ENCODE assay signal across 12 cellular contexts in the genomic region with DNA sequence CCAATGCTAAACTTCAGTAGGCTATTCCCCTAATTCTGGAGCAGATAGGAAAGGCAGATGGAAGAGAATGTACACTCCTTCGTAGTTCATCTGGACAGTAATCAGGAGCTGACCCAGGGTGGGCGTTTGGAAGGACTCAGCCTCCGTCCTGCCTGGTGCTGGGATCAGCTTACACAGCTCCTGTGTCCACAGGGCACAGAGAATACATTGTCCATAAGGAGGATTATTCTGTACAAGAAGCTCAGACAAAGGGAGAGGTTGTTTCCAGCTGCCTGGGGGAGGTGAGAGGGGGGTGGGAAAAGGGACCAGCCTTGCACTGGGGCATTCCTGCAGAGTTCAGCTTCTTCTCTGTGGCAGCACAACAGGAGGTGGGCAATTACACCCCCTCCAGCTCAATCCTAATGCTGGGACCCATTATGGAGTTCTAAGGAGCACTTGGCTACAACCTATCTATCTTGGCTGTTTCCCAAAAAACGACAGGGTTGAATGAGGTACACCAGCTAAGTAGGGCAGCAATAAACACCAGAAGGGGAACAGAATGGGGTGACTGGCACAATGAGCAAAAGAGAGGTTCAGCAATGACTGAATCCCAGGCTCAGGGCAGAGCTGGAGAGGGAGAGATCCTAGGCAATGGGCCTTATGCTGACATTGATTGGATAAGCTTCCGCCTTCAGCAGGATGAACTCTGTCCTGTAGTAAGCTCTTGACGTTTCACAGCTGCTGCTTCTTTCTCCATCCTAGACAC. TPM values are rescaled to one million over a fixed set of nuclear protein-coding genes. Genes with fewer than 3 reads are reported as not detected.
A peak's percentile ranks its signal among the peaks of the same experiment; 100 is the strongest.
DNase-seq lines count a peak whose midpoint lies in the region; ATAC-seq and TF ChIP-seq lines count a peak whose summit lies in the region.
"Had no signal": no experiment of that assay in that cellular context is flagged by ENCODE, and none has a peak within 500 bp of the region (broad histone marks: within the 10 kb centered on the region; RNA-seq: fewer than 3 reads in every experiment).

No MANE protein-coding gene starts in this region.

- ATAC-seq in HG03108 (IDR thresholded peaks at IDR 0.05; ENCODE audit: unreplicated experiment): no peak
- ATAC-seq in HG03460 (IDR thresholded peaks at IDR 0.05; ENCODE audit: unreplicated experiment): no peak

- DNase-seq in COLO829 (ENCODE audit: low spot score) (peak; percentile 88), middle frontal gyrus (ENCODE audit: extremely low spot score, low spot score) (peak; percentile 72), PC-9 (no peak)
- DNase-seq: activated CD4-positive, alpha-beta T cell treated with anti-CD3 and anti-CD28 coated beads for 48 hours; NCI-H1417 treated with DMSO at 0.1 percent for 48 hours; stimulated activated CD4-positive, alpha-beta T cell treated with anti-CD3 and anti-CD28 coated beads, Interleukin-4, amount 100 ng/mL, for 4 hours had no signal

- H3K9me3 ChIP-seq in PC-9 (ENCODE audit: insufficient read depth, low read depth): no peaks in the 10 kb centered on the region

- H3K27ac ChIP-seq in angular gyrus (ENCODE audit: low read depth, low read length) (peak overlapping the region; percentile 99), PC-9 (no peak overlapping the region)
- H3K27ac ChIP-seq: C4-2B, RWPE1 had no signal

- H3K4me1 ChIP-seq in PC-9 (replicated peaks; ENCODE audit: insufficient read depth): no peaks in the 10 kb centered on the region

- H3K79me2 ChIP-seq in PC-9 (ENCODE audit: low read depth): peaks cover 6% of the 10 kb centered on the region; the same call in 1 of the 2 replicates

- no TSS peak for BruUV-seq in PC-9 (replicated peaks; lab: Mats Ljungman, UMichigan)

- H3K4me2 ChIP-seq in PC-9: no peak overlapping the region

- H3F3A ChIP-seq in PC-9 (ENCODE audit: insufficient read depth, low read depth): peaks cover 29% of the 10 kb centered on the region; the same call in 1 of the 2 replicates

- peaks cover 35% of the 10 kb centered on the region for H3K36me3 ChIP-seq in PC-9 (ENCODE audit: low read depth)

- intact Hi-C loops in PC-9 (cut with micrococcal nuclease; ENCODE audit: unreplicated experiment): no loop called here

- no peaks in the 10 kb centered on the region for H3K27me3 ChIP-seq in PC-9 (ENCODE audit: insufficient read depth, low read depth)

- H2AFZ ChIP-seq in PC-9: no peak overlapping the region

- CTCF ChIA-PET in PC-9 (lab: Charles Lee): interaction anchor here (0.6 to 0.9 kb wide), 2 partner anchors 12 to 96 kb away, joined by 5 to 17 read pairs; partner anchors contain the start of gene C1orf210

- TF ChIP-seq CTCF in PC-9 (conservative IDR thresholded peaks at IDR 0.05): no peak

- no peaks in the 10 kb centered on the region for H3K9me2 ChIP-seq in PC-9 (ENCODE audit: insufficient read depth)

- POLR2A ChIA-PET in PC-9 (lab: Charles Lee; ENCODE audit: unreplicated experiment): interaction anchor here (0.7 kb wide), 2 partner anchors 96 to 177 kb away, joined by 7 to 34 read pairs; no protein-coding TSS in a partner anchor

- no peak overlapping the region for H3K4me3 ChIP-seq in PC-9

- H4K20me1 ChIP-seq in PC-9 (ENCODE audit: insufficient read depth): no peaks in the 10 kb centered on the region

RNA-seq across cellular contexts. Expression of gene MED8, which starts 7.4 kb away (rescaled TPM):
- 54.8 and 56.0 TPM in 2 replicates for total RNA-seq in PC-9 (2021)

RNA-seq across cellular contexts. Expression of gene SZT2, which starts 7.5 kb away (rescaled TPM):
- 71.6 and 76.1 TPM in 2 replicates for total RNA-seq in PC-9 (2021)

RNA-seq across cellular contexts. Expression of gene ELOVL1, which starts 14.4 kb away (rescaled TPM):
- total RNA-seq in PC-9 (2021): 131 TPM in 2 replicates

RNA-seq across cellular contexts. Expression of gene CDC20, which starts 23.4 kb away (rescaled TPM):
- 180 and 229 TPM in 2 replicates for total RNA-seq in PC-9 (2021)

RNA-seq across cellular contexts. Expression of gene MPL, which starts 44.6 kb away (rescaled TPM):
- total RNA-seq in PC-9 (2021): 0.76 and 1.6 TPM in 2 replicates
- total RNA-seq: fibroblast of lung had no signal

Comparison
In these comparisons a context has a peak if more than half of its experiments do, and no peak if none do; other contexts are left out.
1. DNase-seq: peak in COLO829 (single experiment) and middle frontal gyrus (single experiment); none in PC-9 (0 of 2).